ENCODE assay signal across 29 cellular contexts in genomic region chr10:104151737-104152136, GRCh38.
"Had no signal": no experiment of that assay in that cellular context is flagged by ENCODE, and none has a peak within 500 bp of the region (broad histone marks: within the 10 kb centered on the region; RNA-seq: fewer than 3 reads in every experiment).

No MANE protein-coding gene starts in this region.

- H3K27me3 ChIP-seq: colonic mucosa, dorsolateral prefrontal cortex, hepatocyte had no signal

- H3K4me3 Mint-ChIP-seq: dendritic cell treated with granulocyte-macrophage colony-stimulating factor and Interleukin-4, amounts not matched to agents 40 ng/mL and 50 ng/mL, for 4 days; effector memory CD8-positive, alpha-beta T cell had no signal

- FAIRE-seq: colon, endometrium, endothelial cell of umbilical vein, frontal cortex had no signal

- H3K9me3 ChIP-seq: colonic mucosa had no signal

- H3K4me3 ChIP-seq: colonic mucosa, coronary artery, dorsolateral prefrontal cortex, esophagus muscularis mucosa, esophagus squamous epithelium, gastrocnemius medialis, gastroesophageal sphincter, heart left ventricle, heart right ventricle, hepatocyte had no signal

- H2AFZ ChIP-seq: hepatocyte had no signal

- H3K4me1 ChIP-seq: colonic mucosa, esophagus muscularis mucosa, esophagus squamous epithelium, gastrocnemius medialis, gastroesophageal sphincter, heart left ventricle, heart right ventricle had no signal

- H3K27ac Mint-ChIP-seq: dendritic cell treated with granulocyte-macrophage colony-stimulating factor and Interleukin-4, amounts not matched to agents 40 ng/mL and 50 ng/mL, for 4 days; effector memory CD8-positive, alpha-beta T cell had no signal

- H3K4me2 ChIP-seq: hepatocyte had no signal

- H3K79me2 ChIP-seq: hepatocyte had no signal

- DNase-seq: colonic mucosa; cortex of kidney; dermis blood vessel endothelial cell; dorsolateral prefrontal cortex; effector CD4-positive, alpha-beta T cell; effector CD8-positive, alpha-beta T cell; effector memory CD4-positive, alpha-beta T cell; effector memory CD8-positive, alpha-beta T cell; erythroblast; esophagus squamous epithelium; foreskin fibroblast; foreskin keratinocyte; foreskin melanocyte; gastrocnemius medialis; glutamatergic neuron; head of caudate nucleus; heart left ventricle; heart right ventricle had no signal

- ATAC-seq: effector memory CD8-positive, alpha-beta T cell; esophagus mucosa; foreskin keratinocyte; gastrocnemius medialis; gastroesophageal sphincter; heart left ventricle; heart right ventricle had no signal

- H3K27ac ChIP-seq: colonic mucosa, coronary artery, dorsolateral prefrontal cortex, epithelial cell of prostate, esophagus muscularis mucosa, esophagus squamous epithelium, foreskin keratinocyte, gastrocnemius medialis, gastroesophageal sphincter, heart left ventricle, heart right ventricle, hepatocyte had no signal

- H3K36me3 ChIP-seq: colonic mucosa, esophagus muscularis mucosa, esophagus squamous epithelium, gastrocnemius medialis, gastroesophageal sphincter, heart left ventricle, heart right ventricle had no signal
